In genomic region chr7:45573199-45573598, GRCh38 we compare ENCODE assay signal across 1 cellular context.
TF ChIP-seq lines count a peak whose summit lies in the region.

No MANE protein-coding gene starts in this region.

TF ChIP-seq in WTC11, 78 proteins besides CTCF, POLR2A, EP300 and RAD21 (continued from another document):
- TF ChIP-seq PREB (CRISPR knock-in tag; IDR thresholded peaks at IDR 0.05; ENCODE audit: borderline replicate concordance) (no peak), MXD4 (CRISPR knock-in tag; IDR thresholded peaks at IDR 0.05; ENCODE audit: borderline replicate concordance) (no peak), NR2C2 (CRISPR knock-in tag; IDR thresholded peaks at IDR 0.05) (no peak), TEAD4 (CRISPR knock-in tag; IDR thresholded peaks at IDR 0.05) (no peak), ZSCAN18 (CRISPR knock-in tag; IDR thresholded peaks at IDR 0.05) (no peak), AR (CRISPR knock-in tag; IDR thresholded peaks at IDR 0.05) (no peak), GRHL2 (CRISPR knock-in tag; IDR thresholded peaks at IDR 0.05; ENCODE audit: insufficient replicate concordance, severe bottlenecking) (no peak), ATF3 (CRISPR knock-in tag; conservative IDR thresholded peaks at IDR 0.05) (no peak), ZNF317 (CRISPR knock-in tag; IDR thresholded peaks at IDR 0.05; ENCODE audit: borderline replicate concordance, low read depth) (no peak)
TF ChIP-seq in WTC11: peak in this region for 0.
